10 cellular contexts compared by ENCODE assay signal in genomic region chr7:93165447-93165846, GRCh38. TPM values are rescaled to one million over a fixed set of nuclear protein-coding genes. Genes with fewer than 3 reads are reported as not detected.
DNase-seq lines count a peak whose midpoint lies in the region; ATAC-seq and TF ChIP-seq lines count a peak whose summit lies in the region.
"Had no signal": no experiment of that assay in that cellular context is flagged by ENCODE, and none has a peak within 500 bp of the region (broad histone marks: within the 10 kb centered on the region; RNA-seq: fewer than 3 reads in every experiment).

No MANE protein-coding gene starts in this region.

- POLR2A ChIA-PET in HEK293T (lab: Yijun Ruan, JAX) = no interaction called here
- POLR2A ChIA-PET in Caco-2 (lab: Charles Lee) = no interaction called here

- H3K27me3 ChIP-seq in sigmoid colon = no peaks in the 10 kb centered on the region
- no peaks in the 10 kb centered on the region for H3K27me3 ChIP-seq in Caco-2 (replicated peaks; ENCODE audit: control insufficient read depth, insufficient read depth, low read length)
- H3K27me3 ChIP-seq: vagina had no signal

- H3K27ac Mint-ChIP-seq in Caco-2 (ENCODE audit: unreplicated experiment) = no peak overlapping the region

- 42 to 43% methylated on average over 1 of the region's 1 CpG for WGBS in sigmoid colon, 2 donors

- H3K36me3 ChIP-seq in sigmoid colon = no peaks in the 10 kb centered on the region
- no peaks in the 10 kb centered on the region for H3K36me3 ChIP-seq in Caco-2 (ENCODE audit: control insufficient read depth, insufficient read depth, low read length)
- H3K36me3 ChIP-seq: vagina had no signal

- TF ChIP-seq CTCF in GM10266 (IDR thresholded peaks at IDR 0.05; ENCODE audit: control insufficient read depth, insufficient read depth, low read depth, missing control alignments) (no peak), sigmoid colon (IDR thresholded peaks at IDR 0.05) (no peak), Caco-2 (IDR thresholded peaks at IDR 0.05; ENCODE audit: insufficient read depth in 1 of 2, low read depth in 1 of 2, low read length in 1 of 2, severe bottlenecking in 1 of 2, unreplicated experiment in 1 of 2) (no peak)

- CTCF ChIA-PET in HEK293T (lab: Yijun Ruan, JAX) = no interaction called here
- CTCF ChIA-PET in Caco-2 (lab: Charles Lee) = no interaction called here

- H3K4me1 Mint-ChIP-seq in Caco-2 (ENCODE audit: low read depth, unreplicated experiment) = peaks cover 14% of the 10 kb centered on the region

- BruUV-seq in Caco-2 (replicated peaks; lab: Mats Ljungman, UMichigan) = no TSS peak

- H3K4me3 Mint-ChIP-seq in Caco-2 (ENCODE audit: unreplicated experiment) = no peak overlapping the region

- H3K9me3 ChIP-seq in sigmoid colon = peaks cover 0 to 4% (median 0%) of the 10 kb centered on the region in 4 donors
- peaks cover 15% of the 10 kb centered on the region; the same call in 1 of the 2 replicates for H3K9me3 ChIP-seq in Caco-2
- H3K9me3 ChIP-seq: vagina had no signal

- TF ChIP-seq EP300 in sigmoid colon (IDR thresholded peaks at IDR 0.05) = no peak

- peaks cover 34% of the 10 kb centered on the region for H3K9me3 Mint-ChIP-seq in Caco-2 (ENCODE audit: unreplicated experiment)

- H3K4me1 ChIP-seq in sigmoid colon = no peaks in the 10 kb centered on the region
- peaks cover 17% of the 10 kb centered on the region for H3K4me1 ChIP-seq in Caco-2
- H3K4me1 ChIP-seq: vagina had no signal

- peak; percentile 100 for ATAC-seq in GM19455 (IDR thresholded peaks at IDR 0.05; ENCODE audit: unreplicated experiment)
- ATAC-seq in HG03060 (IDR thresholded peaks at IDR 0.05; ENCODE audit: low read depth, unreplicated experiment) = peak; percentile 99
- ATAC-seq in SK-N-SH treated with all-trans-retinoic acid at 6 μM for 48 hours = peak; percentile 70; the same call in 2 of the 3 replicates

- H3K27ac ChIP-seq in sigmoid colon = no peak overlapping the region
- H3K27ac ChIP-seq: vagina had no signal

- intact Hi-C loops in sigmoid colon (cut with DNase I) = no loop called here
- intact Hi-C loops in Caco-2 (cut with micrococcal nuclease; ENCODE audit: unreplicated experiment) = no loop called here

- H3K36me3 Mint-ChIP-seq in Caco-2 (ENCODE audit: insufficient read depth, unreplicated experiment) = no peaks in the 10 kb centered on the region

- DNase-seq in GM10266 (ENCODE audit: extremely low spot score) (peak; percentile 10), HEK293T (ENCODE audit: extremely low spot score) (no peak), sigmoid colon (no peak), cerebellar nuclear complex (lab: John Stamatoyannopoulos, UW) (no peak), Caco-2 (no peak)
- DNase-seq: Kasumi-1 had no signal

- no peaks in the 10 kb centered on the region for H3K27me3 Mint-ChIP-seq in Caco-2 (ENCODE audit: insufficient read depth, unreplicated experiment)

- TF ChIP-seq POLR2A in sigmoid colon (IDR thresholded peaks at IDR 0.05) = no peak

- H3K4me3 ChIP-seq in sigmoid colon = no peak overlapping the region
- H3K4me3 ChIP-seq in Caco-2 (ENCODE audit: low read depth, low read length) = no peak overlapping the region
- H3K4me3 ChIP-seq: vagina had no signal

TF ChIP-seq in SK-N-SH treated with all-trans-retinoic acid at 6 μM for 48 hours, 23 proteins besides CTCF, POLR2A, EP300 and RAD21:
- TF ChIP-seq ARNTL (CRISPR knock-in tag; IDR thresholded peaks at IDR 0.05; ENCODE audit: borderline replicate concordance, low read depth) (no peak), PATZ1 (CRISPR knock-in tag; IDR thresholded peaks at IDR 0.05; ENCODE audit: borderline replicate concordance) (no peak), ESRRG (CRISPR knock-in tag; IDR thresholded peaks at IDR 0.05) (no peak), POU6F1 (CRISPR knock-in tag; IDR thresholded peaks at IDR 0.05; ENCODE audit: borderline replicate concordance, low read depth) (no peak)

TF ChIP-seq in HEK293T, 16 proteins besides CTCF, POLR2A, EP300 and RAD21:
- TF ChIP-seq FOXM1 (IDR thresholded peaks at IDR 0.05; ENCODE audit: borderline replicate concordance) (no peak), CTBP1 (IDR thresholded peaks at IDR 0.05; ENCODE audit: borderline replicate concordance) (no peak), ZNF384 (IDR thresholded peaks at IDR 0.05) (no peak), SP1 (IDR thresholded peaks at IDR 0.05) (no peak), ELF4 (IDR thresholded peaks at IDR 0.05) (no peak), PKNOX1 (IDR thresholded peaks at IDR 0.05) (no peak), TARDBP (IDR thresholded peaks at IDR 0.05) (no peak), BHLHE40 (IDR thresholded peaks at IDR 0.05; ENCODE audit: borderline replicate concordance) (no peak), ARNT (IDR thresholded peaks at IDR 0.05) (no peak), NFRKB (IDR thresholded peaks at IDR 0.05) (no peak), FOXK2 (IDR thresholded peaks at IDR 0.05) (no peak), LEF1 (IDR thresholded peaks at IDR 0.05; ENCODE audit: borderline replicate concordance) (no peak), FOXA1 (IDR thresholded peaks at IDR 0.05) (no peak), SUZ12 (IDR thresholded peaks at IDR 0.05) (no peak)

RNA-seq across cellular contexts. Expression of gene SAMD9L, which starts 17.3 kb away (rescaled TPM):
- 10 to 100 TPM in 1 of 4 donors, 1 to 10 TPM in 3; 5.3 to 13.6 (median 6.7) TPM for total RNA-seq in sigmoid colon
- 10 to 100 TPM in 1 of 3 donors, 1 to 10 TPM in 2; 2.4 to 19.0 (median 5.8) TPM for polyA plus RNA-seq in sigmoid colon
- total RNA-seq in Caco-2 (2022) = not detected in 2 replicates

RNA-seq across cellular contexts. Expression of gene SAMD9, which starts 47.7 kb away (rescaled TPM):
- total RNA-seq in sigmoid colon = 1 to 10 TPM; 5.4 to 7.8 (median 6.6) TPM
- polyA plus RNA-seq in sigmoid colon = 10 to 100 TPM in 1 of 3 donors, 1 to 10 TPM in 2; 5.4 to 14.3 (median 9.7) TPM
- 0.32 and 0.64 TPM in 2 replicates for total RNA-seq in Caco-2 (2022)
